In genomic region chr15:36925671-36926421, GRCh38 we compare ENCODE assay signal across 1 cellular context.
TF ChIP-seq lines count a peak whose summit lies in the region.

No MANE protein-coding gene starts in this region.

TF ChIP-seq in HEK293, 187 proteins besides CTCF, POLR2A, EP300 and RAD21 (continued from another document and continues in another):
- TF ChIP-seq HIC1 (tag by site-specific recombination; IDR thresholded peaks at IDR 0.05) (no peak), IKZF3 (tag by site-specific recombination; IDR thresholded peaks at IDR 0.05) (peak; percentile 94), MYNN (tag by site-specific recombination; IDR thresholded peaks at IDR 0.05; ENCODE audit: borderline replicate concordance) (no peak), ZSCAN18 (tag by site-specific recombination; IDR thresholded peaks at IDR 0.05) (no peak), SCRT2 (tag by site-specific recombination; IDR thresholded peaks at IDR 0.05) (no peak), ZFP69B (tag by site-specific recombination; IDR thresholded peaks at IDR 0.05) (0 out of 2 replicates have a peak, but pooled peaks have one; percentile 25), TRIM28 (IDR thresholded peaks at IDR 0.05; ENCODE audit: borderline replicate concordance, low read length) (no peak), ZFP3 (tag by site-specific recombination; IDR thresholded peaks at IDR 0.05; ENCODE audit: low read depth) (peak; percentile 87), ZNF398 (tag by site-specific recombination; IDR thresholded peaks at IDR 0.05) (no peak), ZSCAN23 (tag by site-specific recombination; IDR thresholded peaks at IDR 0.05) (no peak), ZNF274 (IDR thresholded peaks at IDR 0.05; ENCODE audit: low read length) (no peak), ZNF274 (tag by site-specific recombination; IDR thresholded peaks at IDR 0.05; ENCODE audit: borderline replicate concordance) (no peak), MEIS1 (CRISPR knock-in tag; IDR thresholded peaks at IDR 0.05; ENCODE audit: borderline replicate concordance) (no peak), ZFP37 (tag by site-specific recombination; IDR thresholded peaks at IDR 0.05) (no peak), ZFHX2 (tag by site-specific recombination; conservative IDR thresholded peaks at IDR 0.05) (no peak), ZNF341 (tag by site-specific recombination; IDR thresholded peaks at IDR 0.05; ENCODE audit: low read depth) (peak; percentile 57; the same call in 1 of the 2 replicates), ZNF792 (tag by site-specific recombination; IDR thresholded peaks at IDR 0.05) (no peak), PRDM10 (tag by site-specific recombination; IDR thresholded peaks at IDR 0.05) (no peak), ZNF449 (tag by site-specific recombination; IDR thresholded peaks at IDR 0.05) (no peak), ZBTB17 (tag by site-specific recombination; IDR thresholded peaks at IDR 0.05) (peak; percentile 62), ZNF169 (tag by site-specific recombination; IDR thresholded peaks at IDR 0.05) (no peak), ZNF544 (tag by site-specific recombination; IDR thresholded peaks at IDR 0.05) (no peak), ZNF654 (tag by site-specific recombination; IDR thresholded peaks at IDR 0.05; ENCODE audit: low read depth) (no peak), ZSCAN5A (tag by site-specific recombination; IDR thresholded peaks at IDR 0.05) (no peak), ZNF324 (tag by site-specific recombination; IDR thresholded peaks at IDR 0.05) (0 out of 2 replicates have a peak, but pooled peaks have one; percentile 32), ZNF140 (tag by site-specific recombination; IDR thresholded peaks at IDR 0.05) (peak; percentile 86; the same call in 1 of the 2 replicates), ZSCAN4 (tag by site-specific recombination; IDR thresholded peaks at IDR 0.05) (peak; percentile 31; the same call in 1 of the 2 replicates), ZNF670 (tag by site-specific recombination; IDR thresholded peaks at IDR 0.05; ENCODE audit: low read depth) (no peak), FEZF1 (tag by site-specific recombination; IDR thresholded peaks at IDR 0.05) (peak; percentile 99), ZNF830 (tag by site-specific recombination; IDR thresholded peaks at IDR 0.05; ENCODE audit: low read depth) (no peak), ZNF311 (tag by site-specific recombination; IDR thresholded peaks at IDR 0.05; ENCODE audit: borderline replicate concordance) (no peak), BCL11A (tag by site-specific recombination; IDR thresholded peaks at IDR 0.05; ENCODE audit: low read depth) (peak; percentile 92), SALL2 (tag by site-specific recombination; IDR thresholded peaks at IDR 0.05; ENCODE audit: borderline replicate concordance) (no peak), HOXC10 (CRISPR knock-in tag; IDR thresholded peaks at IDR 0.05) (no peak), ZNF18 (tag by site-specific recombination; IDR thresholded peaks at IDR 0.05) (peak; percentile 73), OVOL3 (tag by site-specific recombination; IDR thresholded peaks at IDR 0.05) (peak; percentile 79; the same call in 1 of the 2 replicates), ZNF114 (tag by site-specific recombination; IDR thresholded peaks at IDR 0.05) (no peak), ZNF580 (tag by site-specific recombination; IDR thresholded peaks at IDR 0.05) (peak; percentile 51; the same call in 1 of the 2 replicates), TCF7L2 (IDR thresholded peaks at IDR 0.05; ENCODE audit: borderline replicate concordance, low read depth, low read length) (no peak), ZNF777 (tag by site-specific recombination; IDR thresholded peaks at IDR 0.05; ENCODE audit: borderline replicate concordance) (no peak), PRDM1 (tag by site-specific recombination; IDR thresholded peaks at IDR 0.05) (no peak), ZBTB20 (tag by site-specific recombination; IDR thresholded peaks at IDR 0.05) (no peak), PBX3 (CRISPR knock-in tag; IDR thresholded peaks at IDR 0.05) (no peak), ZBTB48 (tag by site-specific recombination; IDR thresholded peaks at IDR 0.05) (no peak), ATF2 (tag by site-specific recombination; IDR thresholded peaks at IDR 0.05; ENCODE audit: low read depth) (peak; percentile 48; the same call in 1 of the 2 replicates), ZNF791 (tag by site-specific recombination; IDR thresholded peaks at IDR 0.05) (no peak), ZNF529 (tag by site-specific recombination; IDR thresholded peaks at IDR 0.05; ENCODE audit: insufficient replicate concordance) (no peak), ZFP41 (tag by site-specific recombination; IDR thresholded peaks at IDR 0.05; ENCODE audit: borderline replicate concordance) (no peak)
